1 cellular context compared by ENCODE assay signal in the genomic region with DNA sequence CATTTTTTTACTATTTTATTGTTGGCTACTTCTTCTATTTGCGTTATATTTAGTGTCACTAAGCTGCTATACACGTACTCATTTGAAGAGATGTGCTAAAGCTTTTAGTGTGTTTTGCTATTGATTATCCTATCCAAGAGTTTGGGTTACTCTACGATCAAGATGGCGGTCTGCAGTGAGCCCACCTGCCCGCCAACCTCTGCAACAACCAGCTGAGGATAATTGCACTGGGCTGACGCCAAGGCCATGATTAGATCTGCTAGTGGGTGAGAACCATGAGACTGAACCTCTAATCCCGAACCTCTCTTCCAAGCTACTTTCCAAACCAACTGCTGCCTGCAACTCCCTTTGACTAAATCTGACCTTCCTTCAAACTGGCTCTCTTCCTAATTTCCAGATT.
TF ChIP-seq lines count a peak whose summit lies in the region.

No MANE protein-coding gene starts in this region.

TF ChIP-seq in WTC11, 78 proteins besides CTCF, POLR2A, EP300 and RAD21 (continued from another document):
- TF ChIP-seq, protein P1, sequence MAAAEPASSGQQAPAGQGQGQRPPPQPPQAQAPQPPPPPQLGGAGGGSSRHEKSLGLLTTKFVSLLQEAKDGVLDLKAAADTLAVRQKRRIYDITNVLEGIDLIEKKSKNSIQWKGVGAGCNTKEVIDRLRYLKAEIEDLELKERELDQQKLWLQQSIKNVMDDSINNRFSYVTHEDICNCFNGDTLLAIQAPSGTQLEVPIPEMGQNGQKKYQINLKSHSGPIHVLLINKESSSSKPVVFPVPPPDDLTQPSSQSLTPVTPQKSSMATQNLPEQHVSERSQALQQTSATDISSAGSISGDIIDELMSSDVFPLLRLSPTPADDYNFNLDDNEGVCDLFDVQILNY (CRISPR knock-in tag; IDR thresholded peaks at IDR 0.05): no peak
- TF ChIP-seq ZNF423 (CRISPR knock-in tag; IDR thresholded peaks at IDR 0.05) (no peak), MXD4 (CRISPR knock-in tag; IDR thresholded peaks at IDR 0.05; ENCODE audit: borderline replicate concordance) (no peak), ESRRA (CRISPR knock-in tag; IDR thresholded peaks at IDR 0.05; ENCODE audit: borderline replicate concordance) (no peak), FOXK1 (CRISPR knock-in tag; IDR thresholded peaks at IDR 0.05) (no peak), KAT7 (CRISPR knock-in tag; IDR thresholded peaks at IDR 0.05; ENCODE audit: borderline replicate concordance) (no peak), TEAD4 (CRISPR knock-in tag; IDR thresholded peaks at IDR 0.05) (no peak)
- TF ChIP-seq, protein P2, sequence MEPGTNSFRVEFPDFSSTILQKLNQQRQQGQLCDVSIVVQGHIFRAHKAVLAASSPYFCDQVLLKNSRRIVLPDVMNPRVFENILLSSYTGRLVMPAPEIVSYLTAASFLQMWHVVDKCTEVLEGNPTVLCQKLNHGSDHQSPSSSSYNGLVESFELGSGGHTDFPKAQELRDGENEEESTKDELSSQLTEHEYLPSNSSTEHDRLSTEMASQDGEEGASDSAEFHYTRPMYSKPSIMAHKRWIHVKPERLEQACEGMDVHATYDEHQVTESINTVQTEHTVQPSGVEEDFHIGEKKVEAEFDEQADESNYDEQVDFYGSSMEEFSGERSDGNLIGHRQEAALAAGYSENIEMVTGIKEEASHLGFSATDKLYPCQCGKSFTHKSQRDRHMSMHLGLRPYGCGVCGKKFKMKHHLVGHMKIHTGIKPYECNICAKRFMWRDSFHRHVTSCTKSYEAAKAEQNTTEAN (CRISPR knock-in tag; IDR thresholded peaks at IDR 0.05): no peak
- TF ChIP-seq, protein P3, sequence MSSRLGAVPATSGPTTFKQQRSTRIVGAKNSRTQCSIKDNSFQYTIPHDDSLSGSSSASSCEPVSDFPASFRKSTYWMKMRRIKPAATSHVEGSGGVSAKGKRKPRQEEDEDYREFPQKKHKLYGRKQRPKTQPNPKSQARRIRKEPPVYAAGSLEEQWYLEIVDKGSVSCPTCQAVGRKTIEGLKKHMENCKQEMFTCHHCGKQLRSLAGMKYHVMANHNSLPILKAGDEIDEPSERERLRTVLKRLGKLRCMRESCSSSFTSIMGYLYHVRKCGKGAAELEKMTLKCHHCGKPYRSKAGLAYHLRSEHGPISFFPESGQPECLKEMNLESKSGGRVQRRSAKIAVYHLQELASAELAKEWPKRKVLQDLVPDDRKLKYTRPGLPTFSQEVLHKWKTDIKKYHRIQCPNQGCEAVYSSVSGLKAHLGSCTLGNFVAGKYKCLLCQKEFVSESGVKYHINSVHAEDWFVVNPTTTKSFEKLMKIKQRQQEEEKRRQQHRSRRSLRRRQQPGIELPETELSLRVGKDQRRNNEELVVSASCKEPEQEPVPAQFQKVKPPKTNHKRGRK (CRISPR knock-in tag; IDR thresholded peaks at IDR 0.05; ENCODE audit: borderline replicate concordance): no peak
- TF ChIP-seq, protein P4, sequence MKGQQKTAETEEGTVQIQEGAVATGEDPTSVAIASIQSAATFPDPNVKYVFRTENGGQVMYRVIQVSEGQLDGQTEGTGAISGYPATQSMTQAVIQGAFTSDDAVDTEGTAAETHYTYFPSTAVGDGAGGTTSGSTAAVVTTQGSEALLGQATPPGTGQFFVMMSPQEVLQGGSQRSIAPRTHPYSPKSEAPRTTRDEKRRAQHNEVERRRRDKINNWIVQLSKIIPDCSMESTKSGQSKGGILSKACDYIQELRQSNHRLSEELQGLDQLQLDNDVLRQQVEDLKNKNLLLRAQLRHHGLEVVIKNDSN (CRISPR knock-in tag; IDR thresholded peaks at IDR 0.05): no peak
